In genomic region chr1:166972827-166973226, GRCh38 we compare ENCODE assay signal across 1 cellular context.
TF ChIP-seq lines count a peak whose summit lies in the region.

No MANE protein-coding gene starts in this region.

TF ChIP-seq in GM12878, 131 proteins besides CTCF, POLR2A, EP300 and RAD21 (continued from another document):
- TF ChIP-seq, protein P1, sequence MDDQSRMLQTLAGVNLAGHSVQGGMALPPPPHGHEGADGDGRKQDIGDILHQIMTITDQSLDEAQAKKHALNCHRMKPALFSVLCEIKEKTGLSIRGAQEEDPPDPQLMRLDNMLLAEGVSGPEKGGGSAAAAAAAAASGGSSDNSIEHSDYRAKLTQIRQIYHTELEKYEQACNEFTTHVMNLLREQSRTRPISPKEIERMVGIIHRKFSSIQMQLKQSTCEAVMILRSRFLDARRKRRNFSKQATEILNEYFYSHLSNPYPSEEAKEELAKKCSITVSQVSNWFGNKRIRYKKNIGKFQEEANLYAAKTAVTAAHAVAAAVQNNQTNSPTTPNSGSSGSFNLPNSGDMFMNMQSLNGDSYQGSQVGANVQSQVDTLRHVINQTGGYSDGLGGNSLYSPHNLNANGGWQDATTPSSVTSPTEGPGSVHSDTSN (IDR thresholded peaks at IDR 0.05; ENCODE audit: insufficient replicate concordance, low read depth, low read length): no peak
- TF ChIP-seq RCOR1 (conservative IDR thresholded peaks at IDR 0.05; ENCODE audit: low read depth, low read length): no peak
- TF ChIP-seq NR2C1 (IDR thresholded peaks at IDR 0.05): no peak
- TF ChIP-seq SMARCA5 (IDR thresholded peaks at IDR 0.05): no peak
- TF ChIP-seq ZNF274 (IDR thresholded peaks at IDR 0.05; ENCODE audit: insufficient read depth, insufficient read length): no peak
- TF ChIP-seq, protein P2, sequence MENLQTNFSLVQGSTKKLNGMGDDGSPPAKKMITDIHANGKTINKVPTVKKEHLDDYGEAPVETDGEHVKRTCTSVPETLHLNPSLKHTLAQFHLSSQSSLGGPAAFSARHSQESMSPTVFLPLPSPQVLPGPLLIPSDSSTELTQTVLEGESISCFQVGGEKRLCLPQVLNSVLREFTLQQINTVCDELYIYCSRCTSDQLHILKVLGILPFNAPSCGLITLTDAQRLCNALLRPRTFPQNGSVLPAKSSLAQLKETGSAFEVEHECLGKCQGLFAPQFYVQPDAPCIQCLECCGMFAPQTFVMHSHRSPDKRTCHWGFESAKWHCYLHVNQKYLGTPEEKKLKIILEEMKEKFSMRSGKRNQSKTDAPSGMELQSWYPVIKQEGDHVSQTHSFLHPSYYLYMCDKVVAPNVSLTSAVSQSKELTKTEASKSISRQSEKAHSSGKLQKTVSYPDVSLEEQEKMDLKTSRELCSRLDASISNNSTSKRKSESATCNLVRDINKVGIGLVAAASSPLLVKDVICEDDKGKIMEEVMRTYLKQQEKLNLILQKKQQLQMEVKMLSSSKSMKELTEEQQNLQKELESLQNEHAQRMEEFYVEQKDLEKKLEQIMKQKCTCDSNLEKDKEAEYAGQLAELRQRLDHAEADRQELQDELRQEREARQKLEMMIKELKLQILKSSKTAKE (IDR thresholded peaks at IDR 0.05; ENCODE audit: low read depth, poor library complexity, severe bottlenecking): no peak
- no peak for TF ChIP-seq BACH1 (IDR thresholded peaks at IDR 0.05; ENCODE audit: borderline replicate concordance)
- no peak for TF ChIP-seq STAT3 (IDR thresholded peaks at IDR 0.05; ENCODE audit: low read depth, low read length)
- TF ChIP-seq, protein P3, sequence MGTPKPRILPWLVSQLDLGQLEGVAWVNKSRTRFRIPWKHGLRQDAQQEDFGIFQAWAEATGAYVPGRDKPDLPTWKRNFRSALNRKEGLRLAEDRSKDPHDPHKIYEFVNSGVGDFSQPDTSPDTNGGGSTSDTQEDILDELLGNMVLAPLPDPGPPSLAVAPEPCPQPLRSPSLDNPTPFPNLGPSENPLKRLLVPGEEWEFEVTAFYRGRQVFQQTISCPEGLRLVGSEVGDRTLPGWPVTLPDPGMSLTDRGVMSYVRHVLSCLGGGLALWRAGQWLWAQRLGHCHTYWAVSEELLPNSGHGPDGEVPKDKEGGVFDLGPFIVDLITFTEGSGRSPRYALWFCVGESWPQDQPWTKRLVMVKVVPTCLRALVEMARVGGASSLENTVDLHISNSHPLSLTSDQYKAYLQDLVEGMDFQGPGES (IDR thresholded peaks at IDR 0.05): no peak
- TF ChIP-seq NR2F1 (conservative IDR thresholded peaks at IDR 0.05): no peak
- TF ChIP-seq YBX1 (IDR thresholded peaks at IDR 0.05): no peak
- no peak for TF ChIP-seq RB1 (IDR thresholded peaks at IDR 0.05; ENCODE audit: borderline replicate concordance)
- no peak for TF ChIP-seq IKZF2 (IDR thresholded peaks at IDR 0.05)
- TF ChIP-seq RUNX3 (IDR thresholded peaks at IDR 0.05; ENCODE audit: low read length): no peak
- TF ChIP-seq JUNB (IDR thresholded peaks at IDR 0.05): no peak
- TF ChIP-seq, protein P4, sequence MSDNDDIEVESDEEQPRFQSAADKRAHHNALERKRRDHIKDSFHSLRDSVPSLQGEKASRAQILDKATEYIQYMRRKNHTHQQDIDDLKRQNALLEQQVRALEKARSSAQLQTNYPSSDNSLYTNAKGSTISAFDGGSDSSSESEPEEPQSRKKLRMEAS (IDR thresholded peaks at IDR 0.05; ENCODE audit: low read depth, low read length): no peak
- no peak for TF ChIP-seq CHD4 (IDR thresholded peaks at IDR 0.05)
- no peak for TF ChIP-seq ZNF592 (IDR thresholded peaks at IDR 0.05)
- TF ChIP-seq, protein P5, sequence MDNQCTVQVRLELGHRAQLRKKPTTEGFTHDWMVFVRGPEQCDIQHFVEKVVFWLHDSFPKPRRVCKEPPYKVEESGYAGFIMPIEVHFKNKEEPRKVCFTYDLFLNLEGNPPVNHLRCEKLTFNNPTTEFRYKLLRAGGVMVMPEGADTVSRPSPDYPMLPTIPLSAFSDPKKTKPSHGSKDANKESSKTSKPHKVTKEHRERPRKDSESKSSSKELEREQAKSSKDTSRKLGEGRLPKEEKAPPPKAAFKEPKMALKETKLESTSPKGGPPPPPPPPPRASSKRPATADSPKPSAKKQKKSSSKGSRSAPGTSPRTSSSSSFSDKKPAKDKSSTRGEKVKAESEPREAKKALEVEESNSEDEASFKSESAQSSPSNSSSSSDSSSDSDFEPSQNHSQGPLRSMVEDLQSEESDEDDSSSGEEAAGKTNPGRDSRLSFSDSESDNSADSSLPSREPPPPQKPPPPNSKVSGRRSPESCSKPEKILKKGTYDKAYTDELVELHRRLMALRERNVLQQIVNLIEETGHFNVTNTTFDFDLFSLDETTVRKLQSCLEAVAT (IDR thresholded peaks at IDR 0.05): no peak
